Comparison of ENCODE assay signal across 15 cellular contexts in genomic region chr10:113071446-113071845, GRCh38.
DNase-seq lines count a peak whose midpoint lies in the region; ATAC-seq, FAIRE-seq and TF ChIP-seq lines count a peak whose summit lies in the region.
"Had no signal": no experiment of that assay in that cellular context is flagged by ENCODE, and none has a peak within 500 bp of the region (broad histone marks: within the 10 kb centered on the region; RNA-seq: fewer than 3 reads in every experiment).

No MANE protein-coding gene starts in this region.

- TF ChIP-seq POLR2A in heart left ventricle (IDR thresholded peaks at IDR 0.05) (no peak), GM12892 (IDR thresholded peaks at IDR 0.05; ENCODE audit: low read depth, low read length) (no peak)

- H3K27ac ChIP-seq in VCaP = 0 out of 2 replicates have a peak overlapping the region, but pooled peaks have one; percentile 15
- H3K27ac ChIP-seq in heart left ventricle = peak overlapping the region in 6 of 12 donors; percentile 32 to 49 (median 40)
- H3K27ac ChIP-seq in osteoblast (ENCODE audit: low read depth, low read length) = peak overlapping the region; percentile 12

- no peaks in the 10 kb centered on the region for H4K20me1 ChIP-seq in osteoblast (ENCODE audit: insufficient read depth, low read length)

- no peak overlapping the region for H3K4me2 ChIP-seq in osteoblast (ENCODE audit: insufficient read depth, low read length)
- H3K4me2 ChIP-seq: smooth muscle cell had no signal

- intact Hi-C loops in heart left ventricle (cut with DNase I) = loop anchor here in 2 of 10 donors (5.0 to 10.0 kb wide), 2 partner anchors 47 to 119 kb away; partner anchors contain the start of gene TCF7L2 (in 1 of the 2)

- H3K27me3 ChIP-seq in heart left ventricle (no peaks in the 10 kb centered on the region), osteoblast (ENCODE audit: insufficient read depth, low read length) (no peaks in the 10 kb centered on the region)
- H3K27me3 ChIP-seq: esophagus squamous epithelium had no signal

- H3K36me3 ChIP-seq in heart left ventricle = peaks cover 0 to 10% (median 0%) of the 10 kb centered on the region in 9 donors
- H3K36me3 ChIP-seq in osteoblast (ENCODE audit: insufficient read depth, low read length) = no peaks in the 10 kb centered on the region
- H3K36me3 ChIP-seq: esophagus squamous epithelium had no signal

- 8 to 34% (median 27%) methylated on average over 7 of the region's 7 CpGs for WGBS in heart left ventricle, 4 donors

- no peak overlapping the region for H2AFZ ChIP-seq in osteoblast (ENCODE audit: low read length)

- no peak overlapping the region for H3K4me3 ChIP-seq in heart left ventricle
- H3K4me3 ChIP-seq in osteoblast (ENCODE audit: insufficient read depth, low read length) = no peak overlapping the region
- H3K4me3 ChIP-seq: esophagus squamous epithelium, smooth muscle cell had no signal

- no peaks in the 10 kb centered on the region for H3K9me3 ChIP-seq in heart left ventricle
- no peaks in the 10 kb centered on the region for H3K9me3 ChIP-seq in osteoblast (ENCODE audit: low read depth, low read length)
- H3K9me3 ChIP-seq: esophagus squamous epithelium had no signal

- TF ChIP-seq CTCF in VCaP (conservative IDR thresholded peaks at IDR 0.05) (no peak), heart left ventricle (IDR thresholded peaks at IDR 0.05) (no peak), osteoblast (IDR thresholded peaks at IDR 0.05; ENCODE audit: extremely low read depth, low read depth, low read length) (no peak)

- FAIRE-seq in GM12892 (lab: Jason Lieb, UNC) = no peak

- DNase-seq in Ammon's horn (ENCODE audit: low spot score) (peak; percentile 12), heart left ventricle (peak; percentile 76 to 86 (median 84)), osteoblast (ENCODE audit: insufficient read length, low spot score, missing footprints) (no peak), GM12892 (ENCODE audit: insufficient read length) (no peak), NCI-H2081 treated with DMSO at 0.1 percent for 48 hours (lab: John Stamatoyannopoulos, UW) (no peak), cerebellar cortex (ENCODE audit: low spot score) (no peak)
- DNase-seq: activated gamma-delta T cell; DND-41; esophagus squamous epithelium; natural killer cell; NCI-H187; NK-92 treated with Interleukin-12 subunit alpha and Interleukin-12 subunit beta, amount 100 ng/mL, for 24 hours had no signal

- H3K4me1 ChIP-seq in heart left ventricle (peaks cover 0 to 53% (median 29%) of the 10 kb centered on the region in 12 donors), osteoblast (ENCODE audit: insufficient read depth, low read length) (peaks cover 28% of the 10 kb centered on the region)

- H3K79me2 ChIP-seq in osteoblast (ENCODE audit: insufficient read depth, low read length) = peaks cover 13% of the 10 kb centered on the region

- ATAC-seq in heart left ventricle (peak; percentile 82 to 89 (median 85)), HG02852 (IDR thresholded peaks at IDR 0.05; ENCODE audit: unreplicated experiment) (no peak)
- ATAC-seq: natural killer cell had no signal

Comparison
In these comparisons a context has a peak if more than half of its experiments do, and no peak if none do; other contexts are left out.
1. DNase-seq: peak in Ammon's horn (single experiment) and heart left ventricle (5 of 5); none in osteoblast (single experiment), GM12892 (single experiment), NCI-H2081 treated with DMSO at 0.1 percent for 48 hours (single experiment) and cerebellar cortex (single experiment).